11 cellular contexts compared by ENCODE assay signal in the genomic region with DNA sequence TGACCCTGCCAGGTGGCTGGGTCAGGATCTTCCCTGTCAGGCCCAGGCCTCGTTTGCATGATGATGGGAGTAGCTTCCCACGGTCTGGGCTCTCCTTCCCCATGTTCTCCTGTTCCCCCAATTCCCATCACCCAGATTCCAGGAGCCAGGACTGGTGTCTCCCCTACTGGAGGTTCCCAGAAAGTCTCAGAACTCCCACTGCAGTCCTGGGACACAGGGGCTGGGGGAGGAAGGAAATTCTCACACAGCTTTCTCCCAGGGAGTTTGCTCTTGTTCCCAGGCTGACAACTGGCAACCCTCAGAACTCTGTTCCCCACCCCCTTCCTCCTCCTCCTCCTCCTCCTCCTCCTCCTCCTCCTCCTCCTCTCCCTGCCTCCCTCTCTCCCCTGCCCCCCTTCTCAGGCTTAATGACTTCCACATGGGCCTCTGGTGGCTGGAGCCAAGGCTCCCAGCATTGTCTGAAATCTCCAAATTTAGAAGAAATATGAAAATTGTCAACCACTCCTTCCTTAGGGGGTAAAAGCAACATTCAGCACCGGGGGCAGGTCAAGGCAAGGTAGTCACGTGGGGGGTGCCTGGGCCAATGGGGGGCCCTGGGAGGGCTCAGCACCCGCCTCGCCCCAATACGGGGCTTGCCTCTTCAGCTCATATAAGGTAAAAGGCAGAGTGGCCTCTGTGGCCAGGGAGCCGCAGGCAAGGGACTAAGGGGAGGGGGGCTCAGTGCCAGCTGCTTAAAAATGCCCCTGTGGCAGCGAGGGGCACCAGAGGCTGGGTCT. TPM values are rescaled to one million over a fixed set of nuclear protein-coding genes. Genes with fewer than 3 reads are reported as not detected.
DNase-seq lines count a peak whose midpoint lies in the region; ATAC-seq and TF ChIP-seq lines count a peak whose summit lies in the region.
"Had no signal": no experiment of that assay in that cellular context is flagged by ENCODE, and none has a peak within 500 bp of the region (broad histone marks: within the 10 kb centered on the region; RNA-seq: fewer than 3 reads in every experiment).

No MANE protein-coding gene starts in this region.

- H3K27ac ChIP-seq in duodenal mucosa (ENCODE audit: low read depth, low read length) (peak overlapping the region; percentile 82), liver (ENCODE audit: low read depth in 1 of 2, low read length in 2 of 2) (peak overlapping the region; percentile 25 to 43), suprapubic skin (peak overlapping the region; percentile 69)

- H3K36me3 ChIP-seq in duodenal mucosa (ENCODE audit: control insufficient read depth in 1 of 2, insufficient read depth in 2 of 2, low read length in 2 of 2) (no peaks in the 10 kb centered on the region), liver (ENCODE audit: control insufficient read depth in 4 of 4, insufficient read depth in 3 of 4, low read depth in 1 of 4, low read length in 3 of 4) (no peaks in the 10 kb centered on the region), suprapubic skin (no peaks in the 10 kb centered on the region)

- TF ChIP-seq POLR2A in suprapubic skin (IDR thresholded peaks at IDR 0.05) = peak in 1 of 2 donors; percentile 17

- H3K9me3 ChIP-seq in duodenal mucosa (ENCODE audit: control insufficient read depth in 1 of 2, low read length in 2 of 2) (no peaks in the 10 kb centered on the region), liver (ENCODE audit: control insufficient read depth in 4 of 4, low read length in 3 of 4) (no peaks in the 10 kb centered on the region), suprapubic skin (no peaks in the 10 kb centered on the region)

- no peak for TF ChIP-seq CTCF in liver (IDR thresholded peaks at IDR 0.05; ENCODE audit: low read depth, low read length, missing input control)
- TF ChIP-seq CTCF in suprapubic skin (IDR thresholded peaks at IDR 0.05) = no peak
- TF ChIP-seq CTCF in GM13976 (IDR thresholded peaks at IDR 0.05; ENCODE audit: borderline replicate concordance, control extremely low read depth, extremely low read depth, insufficient read depth, missing control alignments) = no peak

- WGBS in liver = 73% methylated on average over 9 of the region's 9 CpGs
- 46% methylated on average over 9 of the region's 9 CpGs for WGBS in suprapubic skin

- ATAC-seq in GM21825 (IDR thresholded peaks at IDR 0.05; ENCODE audit: unreplicated experiment) = no peak
- ATAC-seq: activated CD8-positive, alpha-beta memory T cell treated with anti-CD3 and anti-CD28 coated beads, Interleukin-2, amount 10 ng/mL, durations not matched to agents 7 days and 5 days; Panc1 had no signal

- H3K27me3 ChIP-seq in duodenal mucosa (ENCODE audit: control insufficient read depth in 1 of 2, insufficient read depth in 2 of 2, low read length in 2 of 2) = no peaks in the 10 kb centered on the region
- peaks cover 0 to 4% (median 0%) of the 10 kb centered on the region in 4 donors for H3K27me3 ChIP-seq in liver (ENCODE audit: control insufficient read depth in 4 of 4, insufficient read depth in 4 of 4, low read length in 3 of 4)
- H3K27me3 ChIP-seq in suprapubic skin = no peaks in the 10 kb centered on the region

- H3K4me3 ChIP-seq in duodenal mucosa (ENCODE audit: low read depth in 1 of 2, low read length in 2 of 2) = peak overlapping the region; percentile 55 to 71
- peak overlapping the region in 2 of 3 donors; percentile 12 to 29 for H3K4me3 ChIP-seq in liver (ENCODE audit: low read depth in 1 of 3, low read length in 3 of 3)
- peak overlapping the region; percentile 42 for H3K4me3 ChIP-seq in suprapubic skin

- H3K4me1 ChIP-seq in duodenal mucosa (ENCODE audit: control insufficient read depth in 1 of 2, insufficient read depth in 2 of 2, low read length in 2 of 2) = peaks cover 8 to 12% of the 10 kb centered on the region in 2 donors
- H3K4me1 ChIP-seq in liver (ENCODE audit: control insufficient read depth in 4 of 4, insufficient read depth in 4 of 4, low read length in 3 of 4) = no peaks in the 10 kb centered on the region
- peaks cover 9% of the 10 kb centered on the region for H3K4me1 ChIP-seq in suprapubic skin

- TF ChIP-seq RAD21 in liver (IDR thresholded peaks at IDR 0.05) = peak in 1 of 2 donors; percentile 11

- DNase-seq in HS-27A (ENCODE audit: low read depth) = peak; percentile 54
- DNase-seq in suprapubic skin (ENCODE audit: low spot score in 2 of 2) = no peak
- DNase-seq in NCI-H1436 (lab: John Stamatoyannopoulos, UW) = no peak
- no peak for DNase-seq in NOMO-1 treated with dmso at 0.1 percent for 144 hours (lab: John Stamatoyannopoulos, UW; ENCODE audit: unreplicated experiment)
- DNase-seq in GM13976 (ENCODE audit: low spot score) = no peak
- DNase-seq: activated CD8-positive, alpha-beta memory T cell treated with anti-CD3 and anti-CD28 coated beads, Interleukin-2, amount 10 ng/mL, durations not matched to agents 7 days and 5 days; KBM-7 had no signal

- no peak for TF ChIP-seq EP300 in suprapubic skin (IDR thresholded peaks at IDR 0.05)

- in situ Hi-C loops in GM13976 (cut with MboI; ENCODE audit: low sequenced_read_pairs, unreplicated experiment) = no loop called here

- H3K9ac ChIP-seq in duodenal mucosa (ENCODE audit: low read depth in 1 of 2, low read length in 2 of 2) (peak overlapping the region in 1 of 2 donors; percentile 63), liver (ENCODE audit: low read depth in 1 of 2, low read length in 2 of 2) (no peak overlapping the region)

TF ChIP-seq in liver, 16 proteins besides CTCF, POLR2A, EP300 and RAD21:
- TF ChIP-seq NR2F2 (IDR thresholded peaks at IDR 0.05) = peak; percentile 68
- TF ChIP-seq, protein P1, sequence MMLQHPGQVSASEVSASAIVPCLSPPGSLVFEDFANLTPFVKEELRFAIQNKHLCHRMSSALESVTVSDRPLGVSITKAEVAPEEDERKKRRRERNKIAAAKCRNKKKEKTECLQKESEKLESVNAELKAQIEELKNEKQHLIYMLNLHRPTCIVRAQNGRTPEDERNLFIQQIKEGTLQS (IDR thresholded peaks at IDR 0.05) = no peak
TF ChIP-seq in liver: peak in this region for 1.

RNA-seq across cellular contexts. Expression of gene IL17B, which starts 27.3 kb away (rescaled TPM):
- total RNA-seq in liver = not detected
- polyA plus RNA-seq in liver = not detected
- not detected for total RNA-seq in suprapubic skin
- total RNA-seq: activated CD8-positive, alpha-beta memory T cell treated with anti-CD3 and anti-CD28 coated beads, Interleukin-2, amount 10 ng/mL, durations not matched to agents 7 days and 5 days had no signal

RNA-seq across cellular contexts. Expression of gene PCYOX1L, which starts 48.5 kb away (rescaled TPM):
- total RNA-seq in liver (1 to 10 TPM; 1.1 to 4.4 TPM), suprapubic skin (10 to 100 TPM in 1 of 4 donors, 1 to 10 TPM in 3; 4.5 to 11.8 (median 5.8) TPM)
- polyA plus RNA-seq in liver = 1 to 10 TPM in 1 of 2 donors, under 1 TPM in 1; 0.47 to 1.2 TPM
